In genomic region chr5:126594077-126594476, GRCh38 we compare ENCODE assay signal across 9 cellular contexts. TPM values are rescaled to one million over a fixed set of nuclear protein-coding genes. Genes with fewer than 3 reads are reported as not detected.
DNase-seq lines count a peak whose midpoint lies in the region; ATAC-seq and TF ChIP-seq lines count a peak whose summit lies in the region.
"Had no signal": no experiment of that assay in that cellular context is flagged by ENCODE, and none has a peak within 500 bp of the region (broad histone marks: within the 10 kb centered on the region; RNA-seq: fewer than 3 reads in every experiment).

No MANE protein-coding gene starts in this region.

- H3K4me1 Mint-ChIP-seq in activated CD4-positive, alpha-beta T cell treated with anti-CD3 and anti-CD28 coated beads for 36 hours, result peaks cover 11% of the 10 kb centered on the region
- H3K4me1 Mint-ChIP-seq in activated naive CD8-positive, alpha-beta T cell treated with anti-CD3 and anti-CD28 coated beads, Interleukin-2, amount 50 U/mL, for 24 hours, result peaks cover 12% of the 10 kb centered on the region

- TF ChIP-seq POLR2A in testis (IDR thresholded peaks at IDR 0.05), result no peak

- H3K9me3 Mint-ChIP-seq in activated CD4-positive, alpha-beta T cell treated with anti-CD3 and anti-CD28 coated beads for 36 hours (ENCODE audit: low read depth), result no peaks in the 10 kb centered on the region
- H3K9me3 Mint-ChIP-seq in activated naive CD8-positive, alpha-beta T cell treated with anti-CD3 and anti-CD28 coated beads, Interleukin-2, amount 50 U/mL, for 24 hours, result no peaks in the 10 kb centered on the region

- H3K27ac Mint-ChIP-seq in activated CD4-positive, alpha-beta T cell treated with anti-CD3 and anti-CD28 coated beads for 36 hours, result no peak overlapping the region
- H3K27ac Mint-ChIP-seq in activated naive CD8-positive, alpha-beta T cell treated with anti-CD3 and anti-CD28 coated beads, Interleukin-2, amount 50 U/mL, for 24 hours, result no peak overlapping the region

- intact Hi-C loops in activated CD4-positive, alpha-beta T cell treated with anti-CD3 and anti-CD28 coated beads for 36 hours (cut with DNase I, micrococcal nuclease), result no loop called here
- intact Hi-C loops in testis (cut with DNase I; ENCODE audit: low total_unique reads), result no loop called here

- H3K27me3 ChIP-seq in testis, result no peaks in the 10 kb centered on the region

- CTCF ChIA-PET in activated CD4-positive, alpha-beta T cell treated with anti-CD3 and anti-CD28 coated beads for 36 hours (lab: Charles Lee), result interaction anchor here (0.7 to 1.5 kb wide), 4 partner anchors 9 to 246 kb away, joined by 3 to 7 read pairs (median 4); no protein-coding TSS in a partner anchor

- no peak for TF ChIP-seq CTCF in testis (IDR thresholded peaks at IDR 0.05)

- peaks cover 7% of the 10 kb centered on the region for H3K27me3 Mint-ChIP-seq in activated CD4-positive, alpha-beta T cell treated with anti-CD3 and anti-CD28 coated beads for 36 hours
- peaks cover 9% of the 10 kb centered on the region for H3K27me3 Mint-ChIP-seq in activated naive CD8-positive, alpha-beta T cell treated with anti-CD3 and anti-CD28 coated beads, Interleukin-2, amount 50 U/mL, for 24 hours

- no peak for DNase-seq in activated CD4-positive, alpha-beta T cell treated with anti-CD3 and anti-CD28 coated beads for 36 hours
- DNase-seq in activated CD4-positive, alpha-beta T cell treated with anti-CD3 and anti-CD28 coated beads for 4 hours, result no peak
- no peak for DNase-seq in activated naive CD8-positive, alpha-beta T cell treated with anti-CD3 and anti-CD28 coated beads, Interleukin-2, amount 50 U/mL, for 24 hours
- DNase-seq in kidney tubule cell (ENCODE audit: low spot score) (peak; percentile 56), testis (no peak), SW 1271 (lab: John Stamatoyannopoulos, UW) (no peak)
- DNase-seq: DND-41 had no signal

- no peaks in the 10 kb centered on the region for H3K36me3 ChIP-seq in testis (ENCODE audit: low read depth, missing control alignments)

- H3K4me3 Mint-ChIP-seq in activated CD4-positive, alpha-beta T cell treated with anti-CD3 and anti-CD28 coated beads for 36 hours, result peak overlapping the region; percentile 77
- peak overlapping the region; percentile 78 for H3K4me3 Mint-ChIP-seq in activated naive CD8-positive, alpha-beta T cell treated with anti-CD3 and anti-CD28 coated beads, Interleukin-2, amount 50 U/mL, for 24 hours

- ATAC-seq in activated CD4-positive, alpha-beta T cell treated with anti-CD3 and anti-CD28 coated beads for 36 hours, result no peak
- no peak for ATAC-seq in activated naive CD8-positive, alpha-beta T cell treated with anti-CD3 and anti-CD28 coated beads, Interleukin-2, amount 50 U/mL, for 24 hours
- ATAC-seq in GM21576 (IDR thresholded peaks at IDR 0.05; ENCODE audit: unreplicated experiment) (no peak), HG03108 (IDR thresholded peaks at IDR 0.05; ENCODE audit: unreplicated experiment) (no peak)

- H3K36me3 Mint-ChIP-seq in activated CD4-positive, alpha-beta T cell treated with anti-CD3 and anti-CD28 coated beads for 36 hours (ENCODE audit: low read depth), result no peaks in the 10 kb centered on the region
- peaks cover 2% of the 10 kb centered on the region for H3K36me3 Mint-ChIP-seq in activated naive CD8-positive, alpha-beta T cell treated with anti-CD3 and anti-CD28 coated beads, Interleukin-2, amount 50 U/mL, for 24 hours (ENCODE audit: low read depth)

- H3K9me3 ChIP-seq in testis, result no peaks in the 10 kb centered on the region

- POLR2A ChIA-PET in activated CD4-positive, alpha-beta T cell treated with anti-CD3 and anti-CD28 coated beads for 36 hours (lab: Charles Lee), result no interaction called here

- WGBS in testis, 2 donors, result 31 to 36% methylated on average over 12 of the region's 12 CpGs

- H3K4me3 ChIP-seq in testis, result peak overlapping the region; percentile 68 to 75

- H3K27ac ChIP-seq in testis, result peak overlapping the region in 1 of 2 donors; percentile 55

- peaks cover 8% of the 10 kb centered on the region for H3K4me1 ChIP-seq in testis

RNA-seq across cellular contexts. Expression of gene ALDH7A1, which starts 0.9 kb away (rescaled TPM):
- total RNA-seq in activated CD4-positive, alpha-beta T cell treated with anti-CD3 and anti-CD28 coated beads for 36 hours, result 10 to 100 TPM; 13.2 to 15.4 TPM
- 10 to 100 TPM; 57.2 to 68.3 TPM for total RNA-seq in testis
- polyA plus RNA-seq in testis (ENCODE audit: insufficient read depth, low read depth, low replicate concordance), result 50.0 TPM

RNA-seq across cellular contexts. Expression of gene PHAX, which starts 6.7 kb away (rescaled TPM):
- 10 to 100 TPM; 41.4 to 49.1 TPM for total RNA-seq in activated CD4-positive, alpha-beta T cell treated with anti-CD3 and anti-CD28 coated beads for 36 hours
- 10 to 100 TPM; 48.9 to 55.6 TPM for total RNA-seq in testis
- 21.2 TPM for polyA plus RNA-seq in testis (ENCODE audit: insufficient read depth, low read depth, low replicate concordance)
